Comparison of ENCODE assay signal across 1 cellular context in the genomic region with DNA sequence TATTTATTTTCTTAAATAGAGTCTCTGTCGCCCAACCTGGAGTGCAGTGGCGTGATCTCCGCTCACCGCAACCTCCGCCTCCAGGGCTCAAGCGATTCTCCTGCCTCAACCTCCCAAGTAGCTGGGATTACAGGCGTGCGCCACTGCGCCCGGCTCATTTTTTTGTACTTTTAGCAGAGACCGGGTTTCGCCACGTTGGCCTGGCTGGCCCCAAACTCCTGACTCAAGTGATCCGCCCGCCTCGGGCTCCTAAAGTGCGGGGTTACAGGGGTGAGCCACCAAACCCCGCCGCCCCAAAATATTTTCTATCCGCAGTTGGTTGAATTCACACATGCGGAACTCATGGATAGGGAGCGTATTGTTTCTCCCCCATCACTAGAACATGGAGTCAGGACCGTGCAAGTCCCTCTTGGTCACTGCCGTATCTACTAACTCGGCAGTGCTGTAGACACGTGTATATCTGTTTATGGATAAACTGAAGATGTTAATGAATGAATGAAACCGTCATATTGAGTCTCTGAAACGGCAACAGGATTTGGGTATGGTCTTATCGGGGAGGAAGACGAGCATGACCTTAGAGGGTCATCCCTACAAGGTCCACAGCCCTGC.
TF ChIP-seq lines count a peak whose summit lies in the region.

No MANE protein-coding gene starts in this region.

TF ChIP-seq in HepG2, 621 proteins besides CTCF, POLR2A, EP300 and RAD21 (continued from another document and continues in another):
- TF ChIP-seq MBD4 (IDR thresholded peaks at IDR 0.05; ENCODE audit: borderline replicate concordance, low read length) (no peak), NCOA2 (CRISPR knock-in tag; IDR thresholded peaks at IDR 0.05) (no peak), DNMT1 (CRISPR knock-in tag; IDR thresholded peaks at IDR 0.05) (no peak), ZNF724P (CRISPR knock-in tag; IDR thresholded peaks at IDR 0.05; ENCODE audit: borderline replicate concordance) (no peak; the same call in 1 of the 2 replicates), SKI (IDR thresholded peaks at IDR 0.05; ENCODE audit: partially characterized antibody) (no peak), ZNF335 (CRISPR knock-in tag; IDR thresholded peaks at IDR 0.05) (no peak), CENPT (CRISPR knock-in tag; IDR thresholded peaks at IDR 0.05; ENCODE audit: low read depth) (no peak), RFX1 (IDR thresholded peaks at IDR 0.05) (no peak), ZSCAN30 (CRISPR knock-in tag; IDR thresholded peaks at IDR 0.05) (no peak), ZNF350 (CRISPR knock-in tag; IDR thresholded peaks at IDR 0.05; ENCODE audit: borderline replicate concordance, low read depth) (no peak), TBL1XR1 (IDR thresholded peaks at IDR 0.05; ENCODE audit: borderline replicate concordance, low read length, partially characterized antibody) (no peak), HOXD1 (CRISPR knock-in tag; IDR thresholded peaks at IDR 0.05) (no peak), CEBPB (IDR thresholded peaks at IDR 0.05; ENCODE audit: borderline replicate concordance, low read depth, low read length) (no peak), ZNF614 (CRISPR knock-in tag; IDR thresholded peaks at IDR 0.05; ENCODE audit: borderline replicate concordance) (no peak), GZF1 (CRISPR knock-in tag; IDR thresholded peaks at IDR 0.05) (no peak), ZNF230 (CRISPR knock-in tag; IDR thresholded peaks at IDR 0.05) (no peak), ZNF530 (CRISPR knock-in tag; IDR thresholded peaks at IDR 0.05; ENCODE audit: low read depth) (no peak; the same call in 1 of the 2 replicates), RFXANK (CRISPR knock-in tag; IDR thresholded peaks at IDR 0.05) (no peak), ZNF878 (CRISPR knock-in tag; IDR thresholded peaks at IDR 0.05) (no peak), ZNF431 (CRISPR knock-in tag; IDR thresholded peaks at IDR 0.05; ENCODE audit: borderline replicate concordance, low read depth) (no peak), KLF6 (CRISPR knock-in tag; IDR thresholded peaks at IDR 0.05) (no peak), NFYB (CRISPR knock-in tag; IDR thresholded peaks at IDR 0.05) (0 out of 2 replicates have a peak, but pooled peaks have one; percentile 3), ZMYM2 (CRISPR knock-in tag; IDR thresholded peaks at IDR 0.05) (no peak), TEAD2 (CRISPR knock-in tag; IDR thresholded peaks at IDR 0.05) (no peak), SSRP1 (CRISPR knock-in tag; IDR thresholded peaks at IDR 0.05) (0 out of 2 replicates have a peak, but pooled peaks have one; percentile 4), THYN1 (CRISPR knock-in tag; IDR thresholded peaks at IDR 0.05; ENCODE audit: borderline replicate concordance, low read depth) (no peak), ZNF75D (CRISPR knock-in tag; IDR thresholded peaks at IDR 0.05; ENCODE audit: borderline replicate concordance) (no peak), MATR3 (CRISPR knock-in tag; IDR thresholded peaks at IDR 0.05) (no peak), NCOA1 (CRISPR knock-in tag; IDR thresholded peaks at IDR 0.05) (no peak), FOSL1 (CRISPR knock-in tag; IDR thresholded peaks at IDR 0.05; ENCODE audit: borderline replicate concordance) (no peak), HDAC1 (CRISPR knock-in tag; IDR thresholded peaks at IDR 0.05) (no peak; the same call in none of the 2 replicates), ZNF556 (CRISPR knock-in tag; IDR thresholded peaks at IDR 0.05; ENCODE audit: borderline replicate concordance) (0 out of 2 replicates have a peak, but pooled peaks have one; percentile 45), RFX5 (IDR thresholded peaks at IDR 0.05; ENCODE audit: low read depth, low read length) (no peak), NCOA5 (CRISPR knock-in tag; IDR thresholded peaks at IDR 0.05) (no peak), MEF2D (CRISPR knock-in tag; IDR thresholded peaks at IDR 0.05) (no peak), ZNF235 (CRISPR knock-in tag; IDR thresholded peaks at IDR 0.05; ENCODE audit: borderline replicate concordance) (peak; percentile 12; the same call in 1 of the 2 replicates), ZNF792 (CRISPR knock-in tag; IDR thresholded peaks at IDR 0.05) (no peak), JDP2 (CRISPR knock-in tag; IDR thresholded peaks at IDR 0.05; ENCODE audit: borderline replicate concordance) (no peak), GATAD2A (CRISPR knock-in tag; IDR thresholded peaks at IDR 0.05) (0 out of 2 replicates have a peak, but pooled peaks have one; percentile 17), ISX (CRISPR knock-in tag; conservative IDR thresholded peaks at IDR 0.05) (0 out of 2 replicates have a peak, but pooled peaks have one; percentile 58)
- TF ChIP-seq, protein P1, sequence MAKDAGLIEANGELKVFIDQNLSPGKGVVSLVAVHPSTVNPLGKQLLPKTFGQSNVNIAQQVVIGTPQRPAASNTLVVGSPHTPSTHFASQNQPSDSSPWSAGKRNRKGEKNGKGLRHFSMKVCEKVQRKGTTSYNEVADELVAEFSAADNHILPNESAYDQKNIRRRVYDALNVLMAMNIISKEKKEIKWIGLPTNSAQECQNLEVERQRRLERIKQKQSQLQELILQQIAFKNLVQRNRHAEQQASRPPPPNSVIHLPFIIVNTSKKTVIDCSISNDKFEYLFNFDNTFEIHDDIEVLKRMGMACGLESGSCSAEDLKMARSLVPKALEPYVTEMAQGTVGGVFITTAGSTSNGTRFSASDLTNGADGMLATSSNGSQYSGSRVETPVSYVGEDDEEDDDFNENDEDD (CRISPR knock-in tag; IDR thresholded peaks at IDR 0.05; ENCODE audit: borderline replicate concordance), result no peak
- TF ChIP-seq, protein P2, sequence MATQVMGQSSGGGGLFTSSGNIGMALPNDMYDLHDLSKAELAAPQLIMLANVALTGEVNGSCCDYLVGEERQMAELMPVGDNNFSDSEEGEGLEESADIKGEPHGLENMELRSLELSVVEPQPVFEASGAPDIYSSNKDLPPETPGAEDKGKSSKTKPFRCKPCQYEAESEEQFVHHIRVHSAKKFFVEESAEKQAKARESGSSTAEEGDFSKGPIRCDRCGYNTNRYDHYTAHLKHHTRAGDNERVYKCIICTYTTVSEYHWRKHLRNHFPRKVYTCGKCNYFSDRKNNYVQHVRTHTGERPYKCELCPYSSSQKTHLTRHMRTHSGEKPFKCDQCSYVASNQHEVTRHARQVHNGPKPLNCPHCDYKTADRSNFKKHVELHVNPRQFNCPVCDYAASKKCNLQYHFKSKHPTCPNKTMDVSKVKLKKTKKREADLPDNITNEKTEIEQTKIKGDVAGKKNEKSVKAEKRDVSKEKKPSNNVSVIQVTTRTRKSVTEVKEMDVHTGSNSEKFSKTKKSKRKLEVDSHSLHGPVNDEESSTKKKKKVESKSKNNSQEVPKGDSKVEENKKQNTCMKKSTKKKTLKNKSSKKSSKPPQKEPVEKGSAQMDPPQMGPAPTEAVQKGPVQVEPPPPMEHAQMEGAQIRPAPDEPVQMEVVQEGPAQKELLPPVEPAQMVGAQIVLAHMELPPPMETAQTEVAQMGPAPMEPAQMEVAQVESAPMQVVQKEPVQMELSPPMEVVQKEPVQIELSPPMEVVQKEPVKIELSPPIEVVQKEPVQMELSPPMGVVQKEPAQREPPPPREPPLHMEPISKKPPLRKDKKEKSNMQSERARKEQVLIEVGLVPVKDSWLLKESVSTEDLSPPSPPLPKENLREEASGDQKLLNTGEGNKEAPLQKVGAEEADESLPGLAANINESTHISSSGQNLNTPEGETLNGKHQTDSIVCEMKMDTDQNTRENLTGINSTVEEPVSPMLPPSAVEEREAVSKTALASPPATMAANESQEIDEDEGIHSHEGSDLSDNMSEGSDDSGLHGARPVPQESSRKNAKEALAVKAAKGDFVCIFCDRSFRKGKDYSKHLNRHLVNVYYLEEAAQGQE (IDR thresholded peaks at IDR 0.05; ENCODE audit: borderline replicate concordance in 1 of 2, low read depth in 1 of 2, low read length in 2 of 2), result no peak
- TF ChIP-seq, protein P3, sequence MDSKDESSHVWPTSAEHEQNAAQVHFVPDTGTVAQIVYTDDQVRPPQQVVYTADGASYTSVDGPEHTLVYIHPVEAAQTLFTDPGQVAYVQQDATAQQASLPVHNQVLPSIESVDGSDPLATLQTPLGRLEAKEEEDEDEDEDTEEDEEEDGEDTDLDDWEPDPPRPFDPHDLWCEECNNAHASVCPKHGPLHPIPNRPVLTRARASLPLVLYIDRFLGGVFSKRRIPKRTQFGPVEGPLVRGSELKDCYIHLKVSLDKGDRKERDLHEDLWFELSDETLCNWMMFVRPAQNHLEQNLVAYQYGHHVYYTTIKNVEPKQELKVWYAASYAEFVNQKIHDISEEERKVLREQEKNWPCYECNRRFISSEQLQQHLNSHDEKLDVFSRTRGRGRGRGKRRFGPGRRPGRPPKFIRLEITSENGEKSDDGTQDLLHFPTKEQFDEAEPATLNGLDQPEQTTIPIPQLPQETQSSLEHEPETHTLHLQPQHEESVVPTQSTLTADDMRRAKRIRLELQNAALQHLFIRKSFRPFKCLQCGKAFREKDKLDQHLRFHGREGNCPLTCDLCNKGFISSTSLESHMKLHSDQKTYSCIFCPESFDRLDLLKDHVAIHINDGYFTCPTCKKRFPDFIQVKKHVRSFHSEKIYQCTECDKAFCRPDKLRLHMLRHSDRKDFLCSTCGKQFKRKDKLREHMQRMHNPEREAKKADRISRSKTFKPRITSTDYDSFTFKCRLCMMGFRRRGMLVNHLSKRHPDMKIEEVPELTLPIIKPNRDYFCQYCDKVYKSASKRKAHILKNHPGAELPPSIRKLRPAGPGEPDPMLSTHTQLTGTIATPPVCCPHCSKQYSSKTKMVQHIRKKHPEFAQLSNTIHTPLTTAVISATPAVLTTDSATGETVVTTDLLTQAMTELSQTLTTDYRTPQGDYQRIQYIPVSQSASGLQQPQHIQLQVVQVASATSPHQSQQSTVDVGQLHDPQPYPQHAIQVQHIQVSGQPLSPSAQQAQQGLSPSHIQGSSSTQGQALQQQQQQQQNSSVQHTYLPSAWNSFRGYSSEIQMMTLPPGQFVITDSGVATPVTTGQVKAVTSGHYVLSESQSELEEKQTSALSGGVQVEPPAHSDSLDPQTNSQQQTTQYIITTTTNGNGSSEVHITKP (CRISPR knock-in tag; IDR thresholded peaks at IDR 0.05; ENCODE audit: low read depth), result 0 out of 2 replicates have a peak, but pooled peaks have one; percentile 6
- TF ChIP-seq, protein P4, sequence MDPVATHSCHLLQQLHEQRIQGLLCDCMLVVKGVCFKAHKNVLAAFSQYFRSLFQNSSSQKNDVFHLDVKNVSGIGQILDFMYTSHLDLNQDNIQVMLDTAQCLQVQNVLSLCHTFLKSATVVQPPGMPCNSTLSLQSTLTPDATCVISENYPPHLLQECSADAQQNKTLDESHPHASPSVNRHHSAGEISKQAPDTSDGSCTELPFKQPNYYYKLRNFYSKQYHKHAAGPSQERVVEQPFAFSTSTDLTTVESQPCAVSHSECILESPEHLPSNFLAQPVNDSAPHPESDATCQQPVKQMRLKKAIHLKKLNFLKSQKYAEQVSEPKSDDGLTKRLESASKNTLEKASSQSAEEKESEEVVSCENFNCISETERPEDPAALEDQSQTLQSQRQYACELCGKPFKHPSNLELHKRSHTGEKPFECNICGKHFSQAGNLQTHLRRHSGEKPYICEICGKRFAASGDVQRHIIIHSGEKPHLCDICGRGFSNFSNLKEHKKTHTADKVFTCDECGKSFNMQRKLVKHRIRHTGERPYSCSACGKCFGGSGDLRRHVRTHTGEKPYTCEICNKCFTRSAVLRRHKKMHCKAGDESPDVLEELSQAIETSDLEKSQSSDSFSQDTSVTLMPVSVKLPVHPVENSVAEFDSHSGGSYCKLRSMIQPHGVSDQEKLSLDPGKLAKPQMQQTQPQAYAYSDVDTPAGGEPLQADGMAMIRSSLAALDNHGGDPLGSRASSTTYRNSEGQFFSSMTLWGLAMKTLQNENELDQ (CRISPR knock-in tag; IDR thresholded peaks at IDR 0.05; ENCODE audit: borderline replicate concordance), result no peak
- TF ChIP-seq, protein P5, sequence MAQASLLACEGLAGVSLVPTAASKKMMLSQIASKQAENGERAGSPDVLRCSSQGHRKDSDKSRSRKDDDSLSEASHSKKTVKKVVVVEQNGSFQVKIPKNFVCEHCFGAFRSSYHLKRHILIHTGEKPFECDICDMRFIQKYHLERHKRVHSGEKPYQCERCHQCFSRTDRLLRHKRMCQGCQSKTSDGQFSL (CRISPR knock-in tag; IDR thresholded peaks at IDR 0.05), result 0 out of 2 replicates have a peak, but pooled peaks have one; percentile 13
- TF ChIP-seq, protein P6, sequence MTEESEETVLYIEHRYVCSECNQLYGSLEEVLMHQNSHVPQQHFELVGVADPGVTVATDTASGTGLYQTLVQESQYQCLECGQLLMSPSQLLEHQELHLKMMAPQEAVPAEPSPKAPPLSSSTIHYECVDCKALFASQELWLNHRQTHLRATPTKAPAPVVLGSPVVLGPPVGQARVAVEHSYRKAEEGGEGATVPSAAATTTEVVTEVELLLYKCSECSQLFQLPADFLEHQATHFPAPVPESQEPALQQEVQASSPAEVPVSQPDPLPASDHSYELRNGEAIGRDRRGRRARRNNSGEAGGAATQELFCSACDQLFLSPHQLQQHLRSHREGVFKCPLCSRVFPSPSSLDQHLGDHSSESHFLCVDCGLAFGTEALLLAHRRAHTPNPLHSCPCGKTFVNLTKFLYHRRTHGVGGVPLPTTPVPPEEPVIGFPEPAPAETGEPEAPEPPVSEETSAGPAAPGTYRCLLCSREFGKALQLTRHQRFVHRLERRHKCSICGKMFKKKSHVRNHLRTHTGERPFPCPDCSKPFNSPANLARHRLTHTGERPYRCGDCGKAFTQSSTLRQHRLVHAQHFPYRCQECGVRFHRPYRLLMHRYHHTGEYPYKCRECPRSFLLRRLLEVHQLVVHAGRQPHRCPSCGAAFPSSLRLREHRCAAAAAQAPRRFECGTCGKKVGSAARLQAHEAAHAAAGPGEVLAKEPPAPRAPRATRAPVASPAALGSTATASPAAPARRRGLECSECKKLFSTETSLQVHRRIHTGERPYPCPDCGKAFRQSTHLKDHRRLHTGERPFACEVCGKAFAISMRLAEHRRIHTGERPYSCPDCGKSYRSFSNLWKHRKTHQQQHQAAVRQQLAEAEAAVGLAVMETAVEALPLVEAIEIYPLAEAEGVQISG (CRISPR knock-in tag; IDR thresholded peaks at IDR 0.05), result no peak
- TF ChIP-seq, protein P7, sequence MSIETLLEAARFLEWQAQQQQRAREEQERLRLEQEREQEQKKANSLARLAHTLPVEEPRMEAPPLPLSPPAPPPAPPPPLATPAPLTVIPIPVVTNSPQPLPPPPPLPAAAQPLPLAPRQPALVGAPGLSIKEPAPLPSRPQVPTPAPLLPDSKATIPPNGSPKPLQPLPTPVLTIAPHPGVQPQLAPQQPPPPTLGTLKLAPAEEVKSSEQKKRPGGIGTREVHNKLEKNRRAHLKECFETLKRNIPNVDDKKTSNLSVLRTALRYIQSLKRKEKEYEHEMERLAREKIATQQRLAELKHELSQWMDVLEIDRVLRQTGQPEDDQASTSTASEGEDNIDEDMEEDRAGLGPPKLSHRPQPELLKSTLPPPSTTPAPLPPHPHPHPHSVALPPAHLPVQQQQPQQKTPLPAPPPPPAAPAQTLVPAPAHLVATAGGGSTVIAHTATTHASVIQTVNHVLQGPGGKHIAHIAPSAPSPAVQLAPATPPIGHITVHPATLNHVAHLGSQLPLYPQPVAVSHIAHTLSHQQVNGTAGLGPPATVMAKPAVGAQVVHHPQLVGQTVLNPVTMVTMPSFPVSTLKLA (IDR thresholded peaks at IDR 0.05), result peak; percentile 31; the same call in 1 of the 2 replicates
- TF ChIP-seq, protein P8, sequence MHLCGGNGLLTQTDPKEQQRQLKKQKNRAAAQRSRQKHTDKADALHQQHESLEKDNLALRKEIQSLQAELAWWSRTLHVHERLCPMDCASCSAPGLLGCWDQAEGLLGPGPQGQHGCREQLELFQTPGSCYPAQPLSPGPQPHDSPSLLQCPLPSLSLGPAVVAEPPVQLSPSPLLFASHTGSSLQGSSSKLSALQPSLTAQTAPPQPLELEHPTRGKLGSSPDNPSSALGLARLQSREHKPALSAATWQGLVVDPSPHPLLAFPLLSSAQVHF (CRISPR knock-in tag; IDR thresholded peaks at IDR 0.05), result no peak
